1 cellular context compared by ENCODE assay signal in genomic region chr17:7511108-7511507, GRCh38.
TF ChIP-seq lines count a peak whose summit lies in the region.

No MANE protein-coding gene starts in this region.

TF ChIP-seq in IMR-90, 13 proteins besides CTCF, POLR2A, EP300 and RAD21:
- TF ChIP-seq CHD1 (IDR thresholded peaks at IDR 0.05; ENCODE audit: low read depth, low read length), result no peak
- no peak for TF ChIP-seq NFE2L2 (IDR thresholded peaks at IDR 0.05; ENCODE audit: low read depth, low read length)
- no peak for TF ChIP-seq RCOR1 (IDR thresholded peaks at IDR 0.05; ENCODE audit: insufficient replicate concordance, low read length)
- no peak for TF ChIP-seq ELK1 (IDR thresholded peaks at IDR 0.05; ENCODE audit: borderline replicate concordance, low read depth, low read length)
- TF ChIP-seq MAFK (IDR thresholded peaks at IDR 0.05; ENCODE audit: low read depth, low read length), result no peak
- no peak for TF ChIP-seq BHLHE40 (IDR thresholded peaks at IDR 0.05; ENCODE audit: low read depth, low read length)
